Comparison of ENCODE assay signal across 2 cellular contexts in genomic region chr19:44703336-44704078, GRCh38.
TF ChIP-seq lines count a peak whose summit lies in the region.

No MANE protein-coding gene starts in this region.

TF ChIP-seq in IMR-90, 13 proteins besides CTCF, POLR2A, EP300 and RAD21:
- TF ChIP-seq ELK1 (IDR thresholded peaks at IDR 0.05; ENCODE audit: borderline replicate concordance, low read depth, low read length) (no peak), SMC3 (IDR thresholded peaks at IDR 0.05; ENCODE audit: low read depth, low read length) (no peak), RFX5 (IDR thresholded peaks at IDR 0.05; ENCODE audit: low read depth, low read length) (no peak), MAFK (IDR thresholded peaks at IDR 0.05; ENCODE audit: low read depth, low read length) (no peak), BHLHE40 (IDR thresholded peaks at IDR 0.05; ENCODE audit: low read depth, low read length) (no peak), USF2 (IDR thresholded peaks at IDR 0.05; ENCODE audit: low read depth, low read length) (no peak), MXI1 (IDR thresholded peaks at IDR 0.05; ENCODE audit: borderline replicate concordance, low read depth, low read length) (no peak), FOS (IDR thresholded peaks at IDR 0.05; ENCODE audit: low read depth, low read length) (no peak), CHD1 (IDR thresholded peaks at IDR 0.05; ENCODE audit: low read depth, low read length) (no peak), MAZ (IDR thresholded peaks at IDR 0.05; ENCODE audit: borderline replicate concordance, low read depth, low read length) (no peak), CEBPB (IDR thresholded peaks at IDR 0.05; ENCODE audit: low read depth, low read length) (no peak), NFE2L2 (IDR thresholded peaks at IDR 0.05; ENCODE audit: low read depth, low read length) (no peak), RCOR1 (IDR thresholded peaks at IDR 0.05; ENCODE audit: insufficient replicate concordance, low read length) (no peak)
TF ChIP-seq in IMR-90: peak in this region for 0.

TF ChIP-seq in H1, 55 proteins besides CTCF, POLR2A, EP300 and RAD21:
- TF ChIP-seq SP4 (IDR thresholded peaks at IDR 0.05; ENCODE audit: low read length): no peak
- TF ChIP-seq BRCA1 (IDR thresholded peaks at IDR 0.05; ENCODE audit: low read depth, low read length): no peak
- TF ChIP-seq CTBP2 (IDR thresholded peaks at IDR 0.05; ENCODE audit: borderline replicate concordance, insufficient read depth, insufficient read length, low read length): no peak
- no peak for TF ChIP-seq ZNF274 (IDR thresholded peaks at IDR 0.05; ENCODE audit: borderline replicate concordance, extremely low read depth, low read length)
- TF ChIP-seq KDM5A (IDR thresholded peaks at IDR 0.05; ENCODE audit: low read length): no peak
- no peak for TF ChIP-seq SUZ12 (IDR thresholded peaks at IDR 0.05; ENCODE audit: low read length)
- TF ChIP-seq RFX5 (IDR thresholded peaks at IDR 0.05; ENCODE audit: borderline replicate concordance, low read depth, low read length): no peak
- TF ChIP-seq TCF12 (IDR thresholded peaks at IDR 0.05; ENCODE audit: low read depth, low read length): no peak
- TF ChIP-seq BCL11A (IDR thresholded peaks at IDR 0.05; ENCODE audit: low read depth in 2 of 2, low read length in 2 of 2): no peak
- no peak for TF ChIP-seq KDM1A (IDR thresholded peaks at IDR 0.05; ENCODE audit: borderline replicate concordance, low read length)
- no peak for TF ChIP-seq EZH2 (IDR thresholded peaks at IDR 0.05; ENCODE audit: low read depth, low read length, severe bottlenecking)
- no peak for TF ChIP-seq ATF3 (IDR thresholded peaks at IDR 0.05; ENCODE audit: insufficient read depth, low read depth, low read length)
- TF ChIP-seq TAF7 (optimal IDR thresholded peaks at IDR 0.05; ENCODE audit: borderline replicate concordance, low read depth, low read length): no peak
- TF ChIP-seq GABPA (IDR thresholded peaks at IDR 0.05; ENCODE audit: borderline replicate concordance, insufficient read depth, low read length): no peak
- no peak for TF ChIP-seq CBX8 (IDR thresholded peaks at IDR 0.05; ENCODE audit: borderline replicate concordance, low read depth, low read length)
- TF ChIP-seq SIN3A (conservative IDR thresholded peaks at IDR 0.05 in 1 of 2, IDR thresholded peaks at IDR 0.05 in 1 of 2; ENCODE audit: low read depth in 1 of 2, low read length in 2 of 2): no peak
- no peak for TF ChIP-seq CREB1 (IDR thresholded peaks at IDR 0.05)
- TF ChIP-seq RNF2 (IDR thresholded peaks at IDR 0.05; ENCODE audit: borderline replicate concordance, low read depth, low read length, missing control alignments, poor library complexity, severe bottlenecking): no peak
